In the genomic region with DNA sequence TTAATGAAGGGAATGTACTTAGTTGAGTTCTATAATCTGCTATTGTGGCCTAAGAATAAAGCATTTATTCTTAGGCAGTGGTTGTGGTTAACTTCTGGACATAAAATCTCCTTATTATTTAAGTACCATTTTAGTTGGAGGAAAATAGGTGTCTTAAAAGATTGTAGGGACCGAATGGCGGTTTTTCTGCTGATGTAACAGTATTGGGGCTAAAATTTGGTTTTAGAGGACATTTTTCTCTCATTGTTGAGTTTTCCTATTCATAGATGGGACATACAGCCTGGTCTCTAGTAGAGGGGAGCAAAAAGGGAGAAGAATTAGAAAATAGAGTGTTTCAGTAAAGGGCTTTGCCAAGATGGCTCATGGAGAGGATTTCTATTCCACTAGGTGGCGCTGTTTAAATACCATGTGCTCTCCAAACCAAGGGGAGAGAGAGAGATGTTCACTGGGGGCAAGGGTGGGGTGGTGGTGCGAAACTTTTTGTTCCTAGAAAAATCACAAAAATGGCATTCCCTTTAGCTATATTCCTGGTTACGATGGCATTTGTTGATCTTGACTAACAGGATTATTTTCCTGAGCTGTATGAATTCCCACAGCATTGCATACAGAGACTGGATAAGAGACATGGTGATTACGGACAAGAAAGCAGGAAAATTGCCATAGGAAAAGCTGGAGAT, we compare ENCODE assay signal across 9 cellular contexts. TPM values are rescaled to one million over a fixed set of nuclear protein-coding genes. Genes with fewer than 3 reads are reported as not detected.
DNase-seq lines count a peak whose midpoint lies in the region; ATAC-seq, FAIRE-seq and TF ChIP-seq lines count a peak whose summit lies in the region.
"Had no signal": no experiment of that assay in that cellular context is flagged by ENCODE, and none has a peak within 500 bp of the region (broad histone marks: within the 10 kb centered on the region; RNA-seq: fewer than 3 reads in every experiment).

No MANE protein-coding gene starts in this region.

- H3K36me3 ChIP-seq in pancreas, result no peaks in the 10 kb centered on the region

- CTCF ChIA-PET in Calu3 (lab: Charles Lee), result interaction anchor here (0.7 to 1.2 kb wide), 3 partner anchors 252 to 256 kb away, joined by 4 to 11 read pairs (median 5); no protein-coding TSS in a partner anchor

- H3K9me3 Mint-ChIP-seq in Calu3 (ENCODE audit: low read depth, unreplicated experiment), result no peaks in the 10 kb centered on the region
- no peaks in the 10 kb centered on the region for H3K9me3 Mint-ChIP-seq in activated T-cell treated with anti-CD3 and anti-CD28 coated beads, Interleukin-2, amount 50 U/mL, for 4 hours
- H3K9me3 Mint-ChIP-seq: stimulated activated naive CD8-positive, alpha-beta T cell treated with anti-CD3 and anti-CD28 coated beads, Interleukin-15, Interleukin-2, amounts not matched to agents 100 ng/mL and 50 ng/mL, for 24 hours had no signal

- FAIRE-seq in H54 (lab: Jason Lieb, UNC) (no peak), frontal cortex (lab: Jason Lieb, UNC) (no peak), pancreas (lab: Jason Lieb, UNC) (no peak)

- TF ChIP-seq CTCF in Calu3 (IDR thresholded peaks at IDR 0.05; ENCODE audit: unreplicated experiment), result peak; percentile 88
- TF ChIP-seq CTCF in pancreas (IDR thresholded peaks at IDR 0.05), result peak; percentile 51 to 79 (median 69)

- intact Hi-C loops in Calu3 (cut with micrococcal nuclease; ENCODE audit: unreplicated experiment), result loop anchor here (1.0 kb wide), 1 partner anchor 254 kb away; no protein-coding TSS in a partner anchor
- intact Hi-C loops in pancreas (cut with DNase I), result loop anchor here in 1 of 3 donors (10.0 kb wide), 1 partner anchor 248 kb away; no protein-coding TSS in a partner anchor

- no peak overlapping the region for H3K27ac Mint-ChIP-seq in Calu3 (ENCODE audit: unreplicated experiment)
- H3K27ac Mint-ChIP-seq: stimulated activated naive CD8-positive, alpha-beta T cell treated with anti-CD3 and anti-CD28 coated beads, Interleukin-15, Interleukin-2, amounts not matched to agents 100 ng/mL and 50 ng/mL, for 24 hours had no signal

- H3K36me3 Mint-ChIP-seq in Calu3 (ENCODE audit: insufficient read depth, unreplicated experiment), result no peaks in the 10 kb centered on the region
- H3K36me3 Mint-ChIP-seq in activated T-cell treated with anti-CD3 and anti-CD28 coated beads, Interleukin-2, amount 50 U/mL, for 4 hours (ENCODE audit: insufficient read depth), result no peaks in the 10 kb centered on the region

- no peaks in the 10 kb centered on the region for H3K4me1 Mint-ChIP-seq in Calu3 (ENCODE audit: low read depth, unreplicated experiment)
- peaks cover 10% of the 10 kb centered on the region for H3K4me1 Mint-ChIP-seq in activated T-cell treated with anti-CD3 and anti-CD28 coated beads, Interleukin-2, amount 50 U/mL, for 4 hours (ENCODE audit: low read depth)

- no peak overlapping the region for H3K27ac ChIP-seq in pancreas

- H3K27me3 ChIP-seq in pancreas, result peaks cover 0 to 7% (median 0%) of the 10 kb centered on the region in 4 donors

- no peak overlapping the region for H3K4me3 ChIP-seq in pancreas

- peak; percentile 71 to 75 for ATAC-seq in activated T-cell treated with anti-CD3 and anti-CD28 coated beads, Interleukin-2, amount 50 U/mL, for 4 hours
- peak in 3 of 4 donors; percentile 76 to 89 (median 89) for ATAC-seq in pancreas
- ATAC-seq in HG03135 (IDR thresholded peaks at IDR 0.05; ENCODE audit: unreplicated experiment), result no peak

- peaks cover 58% of the 10 kb centered on the region for H3K27me3 Mint-ChIP-seq in Calu3 (ENCODE audit: unreplicated experiment)
- peaks cover 24% of the 10 kb centered on the region for H3K27me3 Mint-ChIP-seq in activated T-cell treated with anti-CD3 and anti-CD28 coated beads, Interleukin-2, amount 50 U/mL, for 4 hours (ENCODE audit: low read depth)

- 36 to 61% methylated on average over 6 of the region's 6 CpGs for WGBS in pancreas, 2 donors

- DNase-seq in Calu3, result peak; percentile 58
- peak; percentile 55 for DNase-seq in H54 (ENCODE audit: insufficient read length, low spot score)
- DNase-seq in NCI-H526 treated with DMSO at 0.1 percent for 48 hours (lab: John Stamatoyannopoulos, UW), result peak; percentile 64
- peak; percentile 17 for DNase-seq in activated T-cell treated with anti-CD3 and anti-CD28 coated beads, Interleukin-2, amount 50 U/mL, for 4 hours
- DNase-seq in frontal cortex (ENCODE audit: low spot score in 2 of 2), result peak; percentile 51 to 62
- DNase-seq in pancreas, result peak in 2 of 6 donors; percentile 21 to 29
- DNase-seq in islet precursor cell, result no peak

- H3K4me1 ChIP-seq in pancreas, result no peaks in the 10 kb centered on the region

- TF ChIP-seq POLR2A in H54 (IDR thresholded peaks at IDR 0.05; ENCODE audit: low read depth, low read length), result no peak

- H3K9me3 ChIP-seq in pancreas, result no peaks in the 10 kb centered on the region

- H3K4me3 Mint-ChIP-seq in Calu3 (ENCODE audit: low read depth, unreplicated experiment), result no peak overlapping the region
- H3K4me3 Mint-ChIP-seq in activated T-cell treated with anti-CD3 and anti-CD28 coated beads, Interleukin-2, amount 50 U/mL, for 4 hours, result no peak overlapping the region
- H3K4me3 Mint-ChIP-seq: stimulated activated naive CD8-positive, alpha-beta T cell treated with anti-CD3 and anti-CD28 coated beads, Interleukin-15, Interleukin-2, amounts not matched to agents 100 ng/mL and 50 ng/mL, for 24 hours had no signal

- BruUV-seq in Calu3 (replicated peaks; lab: Mats Ljungman, UMichigan), result no TSS peak

RNA-seq across cellular contexts. Expression of gene FCGR2A, which starts 18.3 kb away (rescaled TPM):
- total RNA-seq in Calu3 (2022), result not detected in 2 replicates
- total RNA-seq in activated T-cell treated with anti-CD3 and anti-CD28 coated beads, Interleukin-2, amount 50 U/mL, for 4 hours, result under 1 TPM; 0.29 to 0.86 (median 0.38) TPM
- 6.5 TPM for total RNA-seq in frontal cortex
- 10 to 100 TPM in 3 of 6 donors, 1 to 10 TPM in 3; 2.0 to 32.7 (median 7.6) TPM for total RNA-seq in pancreas
- 1 to 10 TPM; 2.1 to 3.1 TPM for polyA plus RNA-seq in pancreas

RNA-seq across cellular contexts. Expression of gene HSPA6, which starts 37.4 kb away (rescaled TPM):
- total RNA-seq in Calu3 (2022) (1.3 and 1.9 TPM in 2 replicates), frontal cortex (0.82 TPM), pancreas (1 to 10 TPM in 3 of 6 donors, under 1 TPM in 3; 0.19 to 2.2 (median 0.91) TPM)
- total RNA-seq in activated T-cell treated with anti-CD3 and anti-CD28 coated beads, Interleukin-2, amount 50 U/mL, for 4 hours, result 1 to 10 TPM in 2 of 3 donors, under 1 TPM in 1; 0.82 to 3.8 (median 1.9) TPM
- 1 to 10 TPM; 1.6 to 3.4 TPM for polyA plus RNA-seq in pancreas
